ENCODE assay signal across 24 cellular contexts in genomic region chr12:88362439-88362838, GRCh38.
DNase-seq lines count a peak whose midpoint lies in the region; FAIRE-seq and TF ChIP-seq lines count a peak whose summit lies in the region.
"Had no signal": no experiment of that assay in that cellular context is flagged by ENCODE, and none has a peak within 500 bp of the region (broad histone marks: within the 10 kb centered on the region; RNA-seq: fewer than 3 reads in every experiment).

No MANE protein-coding gene starts in this region.

- H3K27me3 ChIP-seq in MG63 (no peaks in the 10 kb centered on the region), bronchial epithelial cell (ENCODE audit: control insufficient read depth, insufficient read depth, low read length) (no peaks in the 10 kb centered on the region), neuronal stem cell (ENCODE audit: control insufficient read depth in 3 of 3, insufficient read depth in 3 of 3, low read depth in 1 of 3, low read length in 3 of 3) (no peaks in the 10 kb centered on the region)
- H3K27me3 ChIP-seq: right atrium auricular region, vagina had no signal

- H3K9me3 ChIP-seq in MG63, result no peaks in the 10 kb centered on the region
- H3K9me3 ChIP-seq in neuronal stem cell (replicated peaks in 1 of 2; ENCODE audit: control insufficient read depth in 2 of 2, insufficient read depth in 1 of 2, low read depth in 1 of 2, low read length in 2 of 2), result peaks cover 0 to 2% of the 10 kb centered on the region in 2 donors
- H3K9me3 ChIP-seq: right atrium auricular region, SK-N-SH, vagina had no signal

- no peaks in the 10 kb centered on the region for H3K79me1 ChIP-seq in neuronal stem cell (ENCODE audit: low read depth, low read length)

- peak; percentile 7 for DNase-seq in GM03348 (ENCODE audit: low spot score)
- peak; percentile 10 for DNase-seq in MG63
- DNase-seq in bronchial epithelial cell (ENCODE audit: low read depth), result peak; percentile 36
- DNase-seq in neuronal stem cell (ENCODE audit: low spot score), result no peak
- DNase-seq in NCI-H524 (lab: John Stamatoyannopoulos, UW), result no peak
- no peak for DNase-seq in RPMI8226
- no peak for DNase-seq in G401 (ENCODE audit: low spot score)
- DNase-seq: activated CD4-positive, alpha-beta T cell treated with anti-CD3 and anti-CD28 coated beads, Interleukin-2, amount 10 ng/mL, durations not matched to agents 24 days and 14 days; activated naive CD4-positive, alpha-beta T cell treated with anti-CD3 and anti-CD28 coated beads, Interleukin-2, amount 10 ng/mL, durations not matched to agents 7 days and 5 days; activated T-cell treated with anti-CD3 and anti-CD28 coated beads, Interleukin-2, amount 50 U/mL, for 48 hours; amygdala; CD4-positive, CD25-positive, alpha-beta regulatory T cell; cerebellar nuclear complex; head of caudate nucleus; naive B cell; NCI-H146; NCI-H2171; SK-N-SH; stimulated activated CD4-positive, alpha-beta T cell treated with anti-CD3 and anti-CD28 coated beads, Interleukin-4, amount 100 ng/mL, for 24 hours; stimulated activated naive CD4-positive, alpha-beta T cell treated with Interleukin-2 at 50 U/mL for 16 hours had no signal

- peaks cover 0 to 7% of the 10 kb centered on the region in 2 donors for H3K4me1 ChIP-seq in neuronal stem cell (ENCODE audit: control insufficient read depth in 2 of 2, insufficient read depth in 1 of 2, low read depth in 1 of 2, low read length in 2 of 2)
- H3K4me1 ChIP-seq: right atrium auricular region had no signal

- no peak overlapping the region for H2AK5ac ChIP-seq in neuronal stem cell (ENCODE audit: low read depth, low read length)

- H2AFZ ChIP-seq in neuronal stem cell (ENCODE audit: low read length), result peak overlapping the region; percentile 28

- in situ Hi-C loops in G401 (cut with HindIII; ENCODE audit: low sequenced_read_pairs), result no loop called here

- H3K36me3 ChIP-seq in MG63 (no peaks in the 10 kb centered on the region), bronchial epithelial cell (ENCODE audit: control insufficient read depth, insufficient read depth, low read length) (no peaks in the 10 kb centered on the region), neuronal stem cell (replicated peaks in 1 of 2; ENCODE audit: control insufficient read depth in 2 of 2, insufficient read depth in 2 of 2, low read length in 2 of 2) (no peaks in the 10 kb centered on the region)
- H3K36me3 ChIP-seq: right atrium auricular region, vagina had no signal

- no peak overlapping the region for H3K4me2 ChIP-seq in neuronal stem cell (ENCODE audit: insufficient read depth, low read length, poor library complexity, severe bottlenecking)
- H3K4me2 ChIP-seq: SK-N-SH had no signal

- H3K4me3 ChIP-seq in MG63 (no peak overlapping the region), bronchial epithelial cell (ENCODE audit: low read depth, low read length) (no peak overlapping the region), neuronal stem cell (ENCODE audit: low read length in 2 of 2) (no peak overlapping the region)
- H3K4me3 ChIP-seq: K562, right atrium auricular region, vagina had no signal

- no peak overlapping the region for H2BK5ac ChIP-seq in neuronal stem cell (ENCODE audit: low read length)

- H3K23ac ChIP-seq in neuronal stem cell (ENCODE audit: low read depth, low read length, poor library complexity), result no peak overlapping the region

- no peak overlapping the region for H2BK15ac ChIP-seq in neuronal stem cell (ENCODE audit: low read length)

- no peak overlapping the region for H3K4ac ChIP-seq in neuronal stem cell (ENCODE audit: low read length)

- no CpG with 5 or more reads among the region's 2 CpGs for WGBS in neuronal stem cell (ENCODE audit: extremely low coverage in 2 of 2, insufficient read length in 2 of 2, insufficient replicate concordance in 1 of 2), 2 donors

- no peak for FAIRE-seq in bronchial epithelial cell (lab: Jason Lieb, UNC)
- FAIRE-seq: K562 had no signal

- no peak overlapping the region for H3K27ac ChIP-seq in neuronal stem cell (replicated peaks; ENCODE audit: low read length)
- H3K27ac ChIP-seq: right atrium auricular region, vagina, VCaP had no signal

- no peak overlapping the region for H2BK12ac ChIP-seq in neuronal stem cell (ENCODE audit: low read length)

- H3K9ac ChIP-seq in neuronal stem cell (ENCODE audit: low read depth, low read length, poor library complexity), result no peak overlapping the region
- H3K9ac ChIP-seq: SK-N-SH had no signal

- H4K91ac ChIP-seq in neuronal stem cell (ENCODE audit: low read depth, low read length, poor library complexity), result no peak overlapping the region

- H3K18ac ChIP-seq in neuronal stem cell (ENCODE audit: low read length), result no peak overlapping the region

- no peak overlapping the region for H3K14ac ChIP-seq in neuronal stem cell (ENCODE audit: low read length)

- no peak for TF ChIP-seq CTCF in bronchial epithelial cell (IDR thresholded peaks at IDR 0.05; ENCODE audit: insufficient read depth, low read length, severe bottlenecking)

- H2BK120ac ChIP-seq in neuronal stem cell (ENCODE audit: low read depth, low read length), result no peak overlapping the region

- H4K8ac ChIP-seq in neuronal stem cell (ENCODE audit: low read depth, low read length), result no peak overlapping the region

Comparison
In these comparisons a context has a peak if more than half of its experiments do, and no peak if none do; other contexts are left out.
1. DNase-seq: peak in GM03348 (single experiment), MG63 (single experiment) and bronchial epithelial cell (single experiment); none in neuronal stem cell (single experiment), NCI-H524 (0 of 2), RPMI8226 (single experiment) and G401 (single experiment).